Comparison of ENCODE assay signal across 1 cellular context in the genomic region with DNA sequence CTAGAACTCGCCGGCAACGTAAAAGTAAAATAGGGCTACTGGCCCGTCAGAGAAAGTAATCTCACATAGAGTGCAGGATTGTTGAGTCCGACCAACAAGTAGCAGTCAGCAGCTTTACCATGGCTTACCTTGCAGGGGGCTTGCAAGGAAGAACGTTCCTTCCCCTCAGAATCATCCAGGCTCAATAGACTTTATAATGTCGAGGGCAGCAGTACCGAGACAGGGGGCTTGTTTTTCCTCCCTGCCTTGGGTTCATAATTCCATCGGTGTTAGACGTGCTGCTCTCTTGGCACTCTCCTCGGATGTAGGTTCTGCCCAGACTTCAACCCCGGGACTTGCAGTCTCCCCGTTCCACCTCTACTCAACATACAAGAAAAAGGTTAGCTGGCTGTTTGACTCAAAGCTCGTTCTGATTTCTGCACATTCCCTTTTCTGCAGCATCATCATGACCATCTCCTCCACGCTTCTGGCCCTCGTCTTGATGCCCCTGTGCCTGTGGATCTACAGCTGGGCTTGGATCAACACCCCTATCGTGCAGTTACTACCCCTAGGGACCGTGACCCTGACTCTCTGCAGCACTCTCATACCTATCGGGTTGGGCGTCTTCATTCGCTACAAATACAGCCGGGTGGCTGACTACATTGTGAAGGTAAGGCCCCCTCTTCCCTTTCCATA.
TF ChIP-seq lines count a peak whose summit lies in the region.

No MANE protein-coding gene starts in this region.

TF ChIP-seq in HepG2, 621 proteins besides CTCF, POLR2A, EP300 and RAD21:
- TF ChIP-seq, protein P1, sequence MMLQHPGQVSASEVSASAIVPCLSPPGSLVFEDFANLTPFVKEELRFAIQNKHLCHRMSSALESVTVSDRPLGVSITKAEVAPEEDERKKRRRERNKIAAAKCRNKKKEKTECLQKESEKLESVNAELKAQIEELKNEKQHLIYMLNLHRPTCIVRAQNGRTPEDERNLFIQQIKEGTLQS (CRISPR knock-in tag; IDR thresholded peaks at IDR 0.05), result no peak
- TF ChIP-seq ZNF547 (CRISPR knock-in tag; IDR thresholded peaks at IDR 0.05) (no peak), ZNF383 (CRISPR knock-in tag; IDR thresholded peaks at IDR 0.05; ENCODE audit: borderline replicate concordance) (no peak), ZNF615 (CRISPR knock-in tag; IDR thresholded peaks at IDR 0.05; ENCODE audit: borderline replicate concordance) (no peak), ZNF225 (CRISPR knock-in tag; IDR thresholded peaks at IDR 0.05) (no peak), JUN (CRISPR knock-in tag; IDR thresholded peaks at IDR 0.05) (no peak), MED1 (CRISPR knock-in tag; IDR thresholded peaks at IDR 0.05) (no peak)
- TF ChIP-seq, protein P2, sequence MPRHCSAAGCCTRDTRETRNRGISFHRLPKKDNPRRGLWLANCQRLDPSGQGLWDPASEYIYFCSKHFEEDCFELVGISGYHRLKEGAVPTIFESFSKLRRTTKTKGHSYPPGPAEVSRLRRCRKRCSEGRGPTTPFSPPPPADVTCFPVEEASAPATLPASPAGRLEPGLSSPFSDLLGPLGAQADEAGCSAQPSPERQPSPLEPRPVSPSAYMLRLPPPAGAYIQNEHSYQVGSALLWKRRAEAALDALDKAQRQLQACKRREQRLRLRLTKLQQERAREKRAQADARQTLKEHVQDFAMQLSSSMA (CRISPR knock-in tag; IDR thresholded peaks at IDR 0.05), result no peak
- TF ChIP-seq, protein P3, sequence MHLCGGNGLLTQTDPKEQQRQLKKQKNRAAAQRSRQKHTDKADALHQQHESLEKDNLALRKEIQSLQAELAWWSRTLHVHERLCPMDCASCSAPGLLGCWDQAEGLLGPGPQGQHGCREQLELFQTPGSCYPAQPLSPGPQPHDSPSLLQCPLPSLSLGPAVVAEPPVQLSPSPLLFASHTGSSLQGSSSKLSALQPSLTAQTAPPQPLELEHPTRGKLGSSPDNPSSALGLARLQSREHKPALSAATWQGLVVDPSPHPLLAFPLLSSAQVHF (CRISPR knock-in tag; IDR thresholded peaks at IDR 0.05), result no peak
- TF ChIP-seq, protein P4, sequence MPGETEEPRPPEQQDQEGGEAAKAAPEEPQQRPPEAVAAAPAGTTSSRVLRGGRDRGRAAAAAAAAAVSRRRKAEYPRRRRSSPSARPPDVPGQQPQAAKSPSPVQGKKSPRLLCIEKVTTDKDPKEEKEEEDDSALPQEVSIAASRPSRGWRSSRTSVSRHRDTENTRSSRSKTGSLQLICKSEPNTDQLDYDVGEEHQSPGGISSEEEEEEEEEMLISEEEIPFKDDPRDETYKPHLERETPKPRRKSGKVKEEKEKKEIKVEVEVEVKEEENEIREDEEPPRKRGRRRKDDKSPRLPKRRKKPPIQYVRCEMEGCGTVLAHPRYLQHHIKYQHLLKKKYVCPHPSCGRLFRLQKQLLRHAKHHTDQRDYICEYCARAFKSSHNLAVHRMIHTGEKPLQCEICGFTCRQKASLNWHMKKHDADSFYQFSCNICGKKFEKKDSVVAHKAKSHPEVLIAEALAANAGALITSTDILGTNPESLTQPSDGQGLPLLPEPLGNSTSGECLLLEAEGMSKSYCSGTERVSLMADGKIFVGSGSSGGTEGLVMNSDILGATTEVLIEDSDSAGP (CRISPR knock-in tag; IDR thresholded peaks at IDR 0.05; ENCODE audit: borderline replicate concordance), result no peak
TF ChIP-seq in HepG2: peak in this region for 0.
